8 cellular contexts compared by ENCODE assay signal in genomic region chr2:207768168-207768890, GRCh38. TPM values are rescaled to one million over a fixed set of nuclear protein-coding genes. Genes with fewer than 3 reads are reported as not detected.
A peak's percentile ranks its signal among the peaks of the same experiment; 100 is the strongest.
DNase-seq lines count a peak whose midpoint lies in the region; TF ChIP-seq lines count a peak whose summit lies in the region.

No MANE protein-coding gene starts in this region.

- H3K4me1 ChIP-seq in OCI-LY3 (ENCODE audit: low read length) (peaks cover 25% of the 10 kb centered on the region), adipocyte (ENCODE audit: control insufficient read depth, insufficient read depth, low read length) (peaks cover 42% of the 10 kb centered on the region), right atrium auricular region (peaks cover 0 to 24% of the 10 kb centered on the region in 2 donors)

- peak; percentile 40 for DNase-seq in activated CD4-positive, CD25-positive, alpha-beta regulatory T cell treated with anti-CD3 and anti-CD28 coated beads, Interleukin-2, amount 50 U/mL, for 72 hours
- no peak for DNase-seq in activated CD4-positive, CD25-positive, alpha-beta regulatory T cell (lab: John Stamatoyannopoulos, UW)
- DNase-seq in adipocyte (ENCODE audit: low read depth) (peak; percentile 54), right atrium auricular region (ENCODE audit: low spot score) (no peak), retinal pigment epithelial cell (ENCODE audit: low read depth) (no peak), midbrain (lab: John Stamatoyannopoulos, UW) (no peak), A172 (ENCODE audit: low spot score) (no peak)

- TF ChIP-seq CTCF in OCI-LY3 (IDR thresholded peaks at IDR 0.05; ENCODE audit: low read depth, low read length) (no peak), right atrium auricular region (IDR thresholded peaks at IDR 0.05) (no peak), retinal pigment epithelial cell (conservative IDR thresholded peaks at IDR 0.05; ENCODE audit: low read depth, low read length) (no peak)

- H2AFZ ChIP-seq in OCI-LY3 (ENCODE audit: low read depth, low read length) = no peak overlapping the region

- H4K20me1 ChIP-seq in OCI-LY3 (ENCODE audit: insufficient read depth, low read length) = no peaks in the 10 kb centered on the region

- H3K9me3 ChIP-seq in OCI-LY3 (ENCODE audit: insufficient read depth, low read length) = no peaks in the 10 kb centered on the region
- H3K9me3 ChIP-seq in adipocyte (ENCODE audit: control insufficient read depth, low read length) = no peaks in the 10 kb centered on the region
- no peaks in the 10 kb centered on the region for H3K9me3 ChIP-seq in right atrium auricular region

- H3K79me2 ChIP-seq in OCI-LY3 (ENCODE audit: low read length) = no peaks in the 10 kb centered on the region

- peak overlapping the region; percentile 98 for H3K4me2 ChIP-seq in OCI-LY3 (ENCODE audit: low read length)

- H3K27ac ChIP-seq in OCI-LY3 (ENCODE audit: low read length) (no peak overlapping the region), right atrium auricular region (peak overlapping the region; percentile 87 to 88)

- H3K9ac ChIP-seq in OCI-LY3 (ENCODE audit: low read length) = no peak overlapping the region
- H3K9ac ChIP-seq in adipocyte (ENCODE audit: low read length) = peak overlapping the region; percentile 94

- H3K27me3 ChIP-seq in OCI-LY3 (ENCODE audit: low read depth, low read length) = no peaks in the 10 kb centered on the region
- H3K27me3 ChIP-seq in adipocyte (replicated peaks; ENCODE audit: control insufficient read depth, insufficient read depth, low read length) = no peaks in the 10 kb centered on the region
- H3K27me3 ChIP-seq in right atrium auricular region = no peaks in the 10 kb centered on the region

- H3K36me3 ChIP-seq in OCI-LY3 (replicated peaks; ENCODE audit: low read depth, low read length) = peaks cover 6% of the 10 kb centered on the region
- peaks cover 28% of the 10 kb centered on the region for H3K36me3 ChIP-seq in adipocyte (ENCODE audit: control insufficient read depth, insufficient read depth, low read length, severe bottlenecking)
- peaks cover 8% of the 10 kb centered on the region for H3K36me3 ChIP-seq in right atrium auricular region

- H3K4me3 ChIP-seq in OCI-LY3 (ENCODE audit: low read length) (peak overlapping the region; percentile 96), adipocyte (ENCODE audit: low read length) (peak overlapping the region; percentile 95), right atrium auricular region (peak overlapping the region; percentile 71 to 90), retinal pigment epithelial cell (ENCODE audit: low read length) (peak overlapping the region; percentile 81)

RNA-seq across cellular contexts. Expression of gene FZD5, which starts 1.4 kb away (rescaled TPM):
- total RNA-seq in right atrium auricular region = 1 to 10 TPM; 3.4 to 6.4 TPM
- 6.5 and 7.0 TPM in 2 replicates for total RNA-seq in A172 (2014; rRNA removed; shearing (Covaris generic))

RNA-seq across cellular contexts. Expression of gene CCNYL1, which starts 56.9 kb away (rescaled TPM):
- total RNA-seq in right atrium auricular region = 10 to 100 TPM in 1 of 2 donors, 1 to 10 TPM in 1; 6.2 to 10.2 TPM
- 4.9 and 5.5 TPM in 2 replicates for total RNA-seq in A172 (2014; rRNA removed; shearing (Covaris generic))

Comparison
In these comparisons a context has a peak if more than half of its experiments do, and no peak if none do; other contexts are left out.
1. DNase-seq: peak in activated CD4-positive, CD25-positive, alpha-beta regulatory T cell treated with anti-CD3 and anti-CD28 coated beads, Interleukin-2, amount 50 U/mL, for 72 hours (single experiment) and adipocyte (single experiment); none in activated CD4-positive, CD25-positive, alpha-beta regulatory T cell (0 of 4), right atrium auricular region (single experiment), retinal pigment epithelial cell (single experiment), midbrain (single experiment) and A172 (single experiment).
2. Peak in every context shown above with its lines, with median percentiles within 50 percentile points of each other: H3K4me3 ChIP-seq.